Comparison of ENCODE assay signal across 14 cellular contexts in the genomic region with DNA sequence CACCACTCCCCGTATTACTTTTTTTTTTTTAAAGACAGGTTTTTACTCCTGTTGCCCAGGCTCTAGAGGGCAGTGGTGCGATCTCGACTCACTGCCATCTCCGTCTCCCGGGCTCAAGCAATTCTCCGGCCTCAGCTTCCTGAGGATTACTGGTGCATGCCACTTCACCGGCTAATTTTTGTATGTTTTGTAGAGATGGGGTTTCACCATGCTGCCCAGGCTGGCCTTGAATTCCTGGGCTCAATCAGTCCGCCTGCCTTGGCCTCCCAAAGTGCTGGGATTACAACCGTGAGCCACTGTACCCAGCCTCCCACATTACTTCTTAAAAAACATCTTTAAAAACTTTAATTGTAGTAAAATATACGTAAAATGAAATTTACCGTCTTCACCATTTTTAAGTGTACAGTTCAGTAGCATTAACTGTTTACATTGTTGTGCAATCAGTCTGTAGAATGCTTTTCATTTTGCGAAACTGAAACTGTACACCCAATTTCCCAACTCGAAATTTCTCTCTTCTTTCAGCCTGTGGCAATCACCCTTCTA.
DNase-seq lines count a peak whose midpoint lies in the region; ATAC-seq and TF ChIP-seq lines count a peak whose summit lies in the region.
"Had no signal": no experiment of that assay in that cellular context is flagged by ENCODE, and none has a peak within 500 bp of the region (broad histone marks: within the 10 kb centered on the region; RNA-seq: fewer than 3 reads in every experiment).

No MANE protein-coding gene starts in this region.

- H3K9me3 ChIP-seq in lower lobe of right lung = no peaks in the 10 kb centered on the region
- H3K9me3 ChIP-seq in body of pancreas = no peaks in the 10 kb centered on the region
- no peaks in the 10 kb centered on the region for H3K9me3 ChIP-seq in CD4-positive, alpha-beta T cell (ENCODE audit: control insufficient read depth, low read length)

- H3K27me3 Mint-ChIP-seq in natural killer cell (ENCODE audit: low read depth in 2 of 2) = no peaks in the 10 kb centered on the region
- no peaks in the 10 kb centered on the region for H3K27me3 Mint-ChIP-seq in CD4-positive, alpha-beta T cell
- H3K27me3 Mint-ChIP-seq: activated naive CD4-positive, alpha-beta T cell treated with anti-CD3 and anti-CD28 coated beads, Interleukin-2, amount 50 U/mL, for 24 hours; progenitor cell of endocrine pancreas had no signal

- POLR2A ChIA-PET in CD4-positive, alpha-beta T cell (lab: Charles Lee) = no interaction called here

- H3K27me3 ChIP-seq in lower lobe of right lung (ENCODE audit: low read depth) = no peaks in the 10 kb centered on the region
- no peaks in the 10 kb centered on the region for H3K27me3 ChIP-seq in body of pancreas
- no peaks in the 10 kb centered on the region for H3K27me3 ChIP-seq in CD4-positive, alpha-beta T cell (ENCODE audit: control insufficient read depth, insufficient read depth, low read length)

- peak overlapping the region; percentile 52 for H3K4me3 ChIP-seq in NB4 (ENCODE audit: low read depth, low read length)
- H3K4me3 ChIP-seq in lower lobe of right lung = peak overlapping the region; percentile 36
- no peak overlapping the region for H3K4me3 ChIP-seq in body of pancreas

- no peak overlapping the region for H3K4me3 Mint-ChIP-seq in natural killer cell
- H3K4me3 Mint-ChIP-seq in CD4-positive, alpha-beta T cell = no peak overlapping the region
- H3K4me3 Mint-ChIP-seq: activated naive CD4-positive, alpha-beta T cell treated with anti-CD3 and anti-CD28 coated beads, Interleukin-2, amount 50 U/mL, for 24 hours had no signal

- H3K4me1 ChIP-seq in lower lobe of right lung = peaks cover 16% of the 10 kb centered on the region
- no peaks in the 10 kb centered on the region for H3K4me1 ChIP-seq in body of pancreas

- H3K27ac Mint-ChIP-seq in natural killer cell = peak overlapping the region in 1 of 2 donors; percentile 29
- H3K27ac Mint-ChIP-seq in CD4-positive, alpha-beta T cell = no peak overlapping the region
- H3K27ac Mint-ChIP-seq: activated naive CD4-positive, alpha-beta T cell treated with anti-CD3 and anti-CD28 coated beads, Interleukin-2, amount 50 U/mL, for 24 hours; progenitor cell of endocrine pancreas had no signal

- TF ChIP-seq POLR2A in NB4 (IDR thresholded peaks at IDR 0.05; ENCODE audit: extremely low read depth, insufficient read length) = no peak
- no peak for TF ChIP-seq POLR2A in body of pancreas (IDR thresholded peaks at IDR 0.05)

- no peak overlapping the region for H3K27ac ChIP-seq in C4-2B
- H3K27ac ChIP-seq in lower lobe of right lung = peak overlapping the region; percentile 63
- peak overlapping the region in 1 of 4 donors; percentile 36 for H3K27ac ChIP-seq in body of pancreas
- H3K27ac ChIP-seq in CD4-positive, alpha-beta T cell (ENCODE audit: low read depth, low read length) = no peak overlapping the region
- H3K27ac ChIP-seq: VCaP had no signal

- no peaks in the 10 kb centered on the region for H3K9me3 Mint-ChIP-seq in natural killer cell
- H3K9me3 Mint-ChIP-seq in CD4-positive, alpha-beta T cell = no peaks in the 10 kb centered on the region
- H3K9me3 Mint-ChIP-seq: activated naive CD4-positive, alpha-beta T cell treated with anti-CD3 and anti-CD28 coated beads, Interleukin-2, amount 50 U/mL, for 24 hours had no signal

- H3K4me1 Mint-ChIP-seq in natural killer cell = peaks cover 5 to 12% of the 10 kb centered on the region in 2 donors
- peaks cover 19% of the 10 kb centered on the region for H3K4me1 Mint-ChIP-seq in CD4-positive, alpha-beta T cell (ENCODE audit: low read depth)

- H3K36me3 Mint-ChIP-seq in natural killer cell = no peaks in the 10 kb centered on the region
- H3K36me3 Mint-ChIP-seq in CD4-positive, alpha-beta T cell (ENCODE audit: low read depth) = no peaks in the 10 kb centered on the region

- H3K36me3 ChIP-seq in lower lobe of right lung = no peaks in the 10 kb centered on the region
- no peaks in the 10 kb centered on the region for H3K36me3 ChIP-seq in body of pancreas (replicated peaks in 1 of 2; ENCODE audit: insufficient read depth in 1 of 2, low read depth in 2 of 2)

- TF ChIP-seq CTCF in C4-2B (conservative IDR thresholded peaks at IDR 0.05) (peak; percentile 26; the same call in 1 of the 2 replicates), NB4 (IDR thresholded peaks at IDR 0.05; ENCODE audit: low read depth, low read length) (peak; percentile 45), lower lobe of right lung (IDR thresholded peaks at IDR 0.05) (peak; percentile 35), natural killer cell (IDR thresholded peaks at IDR 0.05) (no peak), body of pancreas (IDR thresholded peaks at IDR 0.05) (no peak)
- no peak for TF ChIP-seq CTCF in CD4-positive, alpha-beta T cell (IDR thresholded peaks at IDR 0.05)

- intact Hi-C loops in lower lobe of right lung (cut with DNase I) = no loop called here
- intact Hi-C loops in natural killer cell (cut with micrococcal nuclease) = no loop called here
- intact Hi-C loops in body of pancreas (cut with DNase I) = no loop called here
- intact Hi-C loops in CD4-positive, alpha-beta T cell (cut with DNase I, micrococcal nuclease) = no loop called here

- CTCF ChIA-PET in CD4-positive, alpha-beta T cell (lab: Charles Lee) = no interaction called here

- peak; percentile 87 to 92 for ATAC-seq in lower lobe of right lung
- no peak for ATAC-seq in natural killer cell
- ATAC-seq in body of pancreas = no peak
- ATAC-seq in GM19455 (IDR thresholded peaks at IDR 0.05; ENCODE audit: unreplicated experiment) = no peak
- no peak for ATAC-seq in CD4-positive, alpha-beta T cell (ENCODE audit: poor library complexity)

- DNase-seq in NB4 (ENCODE audit: low read depth) (peak; percentile 89), amniotic epithelial cell (ENCODE audit: low read depth) (peak; percentile 45), lower lobe of right lung (peak; percentile 71), natural killer cell (no peak), body of pancreas (no peak)
- no peak for DNase-seq in CD4-positive, alpha-beta T cell
- DNase-seq: NCI-H1417 treated with DMSO at 0.1 percent for 48 hours, NCI-H526, SHP77 treated with DMSO at 0.1 percent for 48 hours had no signal

- 79 to 96% methylated on average over 13 of the region's 13 CpGs for WGBS in body of pancreas, 2 donors

Comparison
In these comparisons a context has a peak if more than half of its experiments do, and no peak if none do; other contexts are left out.
1. CTCF ChIP-seq: peak in C4-2B (single experiment), NB4 (single experiment) and lower lobe of right lung (single experiment); none in natural killer cell (single experiment), body of pancreas (0 of 7) and CD4-positive, alpha-beta T cell (single experiment).
2. DNase-seq: peak in NB4 (single experiment), amniotic epithelial cell (single experiment) and lower lobe of right lung (single experiment); none in natural killer cell (single experiment), body of pancreas (0 of 4) and CD4-positive, alpha-beta T cell (0 of 10).
3. H3K4me3 ChIP-seq: peak in NB4 (single experiment) and lower lobe of right lung (single experiment); none in body of pancreas (0 of 2).
4. ATAC-seq: peak in lower lobe of right lung (2 of 2); none in natural killer cell (0 of 3), body of pancreas (single experiment), GM19455 (single experiment) and CD4-positive, alpha-beta T cell (single experiment).